ENCODE assay signal across 10 cellular contexts in the genomic region with DNA sequence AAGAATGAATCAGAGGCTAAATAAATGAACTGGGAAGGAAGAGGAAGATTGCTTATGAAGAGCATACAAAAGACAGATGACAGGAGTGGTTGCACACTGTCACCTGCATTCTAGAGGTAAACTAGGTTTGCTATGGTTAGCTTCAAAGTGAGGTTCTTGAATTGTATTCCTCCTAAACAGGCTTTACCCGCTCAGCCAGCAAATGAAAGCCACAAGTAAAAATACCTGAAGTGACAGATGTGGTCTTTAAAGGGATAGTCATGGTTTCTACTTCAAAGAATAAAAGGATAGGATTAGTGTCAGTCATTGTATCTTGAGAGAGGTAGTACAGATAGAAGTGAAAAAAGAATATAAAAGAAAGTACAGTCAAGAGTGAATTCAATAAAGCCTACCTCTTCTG. TPM values are rescaled to one million over a fixed set of nuclear protein-coding genes. Genes with fewer than 3 reads are reported as not detected.
A peak's percentile ranks its signal among the peaks of the same experiment; 100 is the strongest.
DNase-seq lines count a peak whose midpoint lies in the region; ATAC-seq and TF ChIP-seq lines count a peak whose summit lies in the region.
"Had no signal": no experiment of that assay in that cellular context is flagged by ENCODE, and none has a peak within 500 bp of the region (broad histone marks: within the 10 kb centered on the region; RNA-seq: fewer than 3 reads in every experiment).

No MANE protein-coding gene starts in this region.

- no peak overlapping the region for H4K91ac ChIP-seq in H9 (ENCODE audit: insufficient read length, low read depth, low read length)

- H4K8ac ChIP-seq in H9 (replicated peaks; ENCODE audit: insufficient read length, low read depth, low read length) = no peak overlapping the region

- H3T11ph ChIP-seq in H9 (ENCODE audit: low read length) = no peak overlapping the region

- no peak for DNase-seq in H9
- DNase-seq in T-cell = peak in 4 of 34 experiments; percentile 8 to 16 (median 10)
- no peak for DNase-seq in mesothelial cell of epicardium (ENCODE audit: low spot score in 2 of 2, unreplicated experiment in 2 of 2)
- no peak for DNase-seq in C1 segment of cervical spinal cord (lab: John Stamatoyannopoulos, UW)
- DNase-seq in chondrocyte (ENCODE audit: low spot score) = no peak
- DNase-seq in NCI-H526 treated with DMSO at 0.1 percent for 48 hours (lab: John Stamatoyannopoulos, UW) = no peak
- no peak for DNase-seq in GM19240 (ENCODE audit: insufficient read length, low spot score)
- DNase-seq: effector CD4-positive, alpha-beta T cell; gastrocnemius medialis had no signal

- H3K79me1 ChIP-seq in H9 (ENCODE audit: insufficient read depth, low read depth, low read length, poor library complexity, severe bottlenecking) = no peaks in the 10 kb centered on the region

- H3K4me3 Mint-ChIP-seq in H9 (no peak overlapping the region), T-cell (peak overlapping the region in 1 of 3 donors; percentile 37), mesothelial cell of epicardium (no peak overlapping the region), chondrocyte (ENCODE audit: unreplicated experiment) (no peak overlapping the region)

- H3K18ac ChIP-seq in H9 (ENCODE audit: insufficient read length, low read depth, low read length) = no peak overlapping the region

- H3K23ac ChIP-seq in H9 (ENCODE audit: insufficient read length, low read depth, low read length) = no peak overlapping the region

- no peak overlapping the region for H2BK5ac ChIP-seq in H9 (ENCODE audit: insufficient read length, low read length)

- WGBS in H9 (ENCODE audit: extremely low coverage, insufficient read length, low lambda C conversion rate) = no CpG with 5 or more reads among the region's 1 CpG

- no peak overlapping the region for H2AK5ac ChIP-seq in H9 (ENCODE audit: insufficient read length, low read length)

- H2BK12ac ChIP-seq in H9 (ENCODE audit: insufficient read length, low read depth, low read length) = no peak overlapping the region

- H3K4me1 Mint-ChIP-seq in H9 (peaks cover 35 to 71% of the 10 kb centered on the region in 2 experiments), T-cell (peaks cover 23 to 27% (median 24%) of the 10 kb centered on the region in 3 donors), mesothelial cell of epicardium (peaks cover 2% of the 10 kb centered on the region), chondrocyte (ENCODE audit: low read depth) (peaks cover 7% of the 10 kb centered on the region)

- no peak overlapping the region for H2AFZ ChIP-seq in H9 (ENCODE audit: low read length)

- H3K27me3 Mint-ChIP-seq in H9 (ENCODE audit: low read depth) = no peaks in the 10 kb centered on the region
- H3K27me3 Mint-ChIP-seq in T-cell = no peaks in the 10 kb centered on the region
- H3K27me3 Mint-ChIP-seq in mesothelial cell of epicardium (ENCODE audit: low read depth) = no peaks in the 10 kb centered on the region
- no peaks in the 10 kb centered on the region for H3K27me3 Mint-ChIP-seq in chondrocyte (ENCODE audit: low read depth)

- POLR2A ChIA-PET in T-cell (lab: Charles Lee) = no interaction called here

- peaks cover 16 to 48% (median 33%) of the 10 kb centered on the region in 3 experiments for H3K36me3 Mint-ChIP-seq in H9 (ENCODE audit: insufficient read depth in 1 of 3, low read depth in 3 of 3)
- H3K36me3 Mint-ChIP-seq in T-cell = peaks cover 64% of the 10 kb centered on the region
- peaks cover 22% of the 10 kb centered on the region for H3K36me3 Mint-ChIP-seq in mesothelial cell of epicardium
- H3K36me3 Mint-ChIP-seq in chondrocyte (ENCODE audit: low read depth) = peaks cover 13% of the 10 kb centered on the region

- no peak overlapping the region for H4K5ac ChIP-seq in H9 (ENCODE audit: insufficient read length, low read depth, low read length)

- H3K27ac ChIP-seq in H9 (ENCODE audit: insufficient read length, low read depth, low read length) = no peak overlapping the region
- H3K27ac ChIP-seq: gastrocnemius medialis had no signal

- TF ChIP-seq CTCF in H9 (conservative IDR thresholded peaks at IDR 0.05) (no peak), mesothelial cell of epicardium (IDR thresholded peaks at IDR 0.05; ENCODE audit: unreplicated experiment) (no peak), chondrocyte (IDR thresholded peaks at IDR 0.05) (no peak)

- peaks cover 29% of the 10 kb centered on the region in 2 experiments for H3K9me3 Mint-ChIP-seq in H9
- H3K9me3 Mint-ChIP-seq in T-cell = peaks cover 0 to 20% (median 13%) of the 10 kb centered on the region in 3 donors
- peaks cover 44% of the 10 kb centered on the region for H3K9me3 Mint-ChIP-seq in mesothelial cell of epicardium
- peaks cover 13% of the 10 kb centered on the region for H3K9me3 Mint-ChIP-seq in chondrocyte (ENCODE audit: low read depth)

- no peak overlapping the region for H2BK20ac ChIP-seq in H9 (ENCODE audit: low read depth, low read length, poor library complexity, severe bottlenecking)

- no peaks in the 10 kb centered on the region for H3K27me3 ChIP-seq in H9 (ENCODE audit: insufficient read depth, low read length)
- H3K27me3 ChIP-seq: gastrocnemius medialis had no signal

- H3K27ac Mint-ChIP-seq in H9 (peak overlapping the region in 2 of 3 experiments; percentile 68 to 95; a peak in 4 of 7 replicates), T-cell (peak overlapping the region; percentile 15 to 30), mesothelial cell of epicardium (peak overlapping the region; percentile 2), chondrocyte (ENCODE audit: unreplicated experiment) (no peak overlapping the region)

- peaks cover 6% of the 10 kb centered on the region for H3K9me3 ChIP-seq in H9 (ENCODE audit: control insufficient read depth, low read depth, low read length)
- H3K9me3 ChIP-seq: gastrocnemius medialis had no signal

- no peak overlapping the region for H2BK120ac ChIP-seq in H9 (ENCODE audit: low read depth, low read length, poor library complexity, severe bottlenecking)

- H4K20me1 ChIP-seq in H9 (ENCODE audit: control insufficient read depth, insufficient read depth, insufficient read length) = no peaks in the 10 kb centered on the region

- no peaks in the 10 kb centered on the region for H3K23me2 ChIP-seq in H9 (ENCODE audit: insufficient read length, low read depth, low read length, poor library complexity, severe bottlenecking)

- H2BK15ac ChIP-seq in H9 (ENCODE audit: low read depth, low read length) = no peak overlapping the region

- no peak overlapping the region for H3K14ac ChIP-seq in H9 (ENCODE audit: insufficient read depth, low read length)

- no peak overlapping the region for H3K56ac ChIP-seq in H9 (ENCODE audit: insufficient read length, low read depth, low read length)

- ATAC-seq in GM18867 (IDR thresholded peaks at IDR 0.05; ENCODE audit: unreplicated experiment) (peak; percentile 45), T-cell (replicated peaks in 1 of 4) (peak; percentile 52 to 99 (median 84))
- ATAC-seq: gastrocnemius medialis had no signal

- no peak overlapping the region for H3K4me2 ChIP-seq in H9 (ENCODE audit: insufficient read depth, insufficient read length, low read length)

- H3K4me1 ChIP-seq in H9 (ENCODE audit: insufficient read depth, low read length) = peaks cover 7% of the 10 kb centered on the region; the same call in 1 of the 2 replicates
- H3K4me1 ChIP-seq: gastrocnemius medialis had no signal

- no peak overlapping the region for H3K9ac ChIP-seq in H9 (ENCODE audit: extremely low read depth, insufficient read length, low read length)

- H3K4ac ChIP-seq in H9 (ENCODE audit: low read depth, low read length) = no peak overlapping the region

- no peaks in the 10 kb centered on the region for H3K79me2 ChIP-seq in H9 (ENCODE audit: insufficient read depth, low read length)

- CTCF ChIA-PET in T-cell (lab: Charles Lee) = interaction anchor here in 1 of 2 donors (0.6 kb wide), 1 partner anchor 15 kb away, joined by 3 read pairs; no protein-coding TSS in a partner anchor

RNA-seq across cellular contexts. Expression of gene PRDX6, which starts 32.4 kb away (rescaled TPM):
- total RNA-seq in H9 (2021) (533 and 541 TPM in 2 replicates), T-cell (100 to 1,000 TPM in 2 of 5 donors, 10 to 100 TPM in 3; 70.7 to 108 (median 98.3) TPM), mesothelial cell of epicardium (194 to 211 TPM (median 211 TPM) in 3 replicates), chondrocyte (149 to 174 TPM (median 155 TPM) in 3 replicates)
